In genomic region chr19:42402376-42403116, GRCh38 we compare ENCODE assay signal across 8 cellular contexts. TPM values are rescaled to one million over a fixed set of nuclear protein-coding genes. Genes with fewer than 3 reads are reported as not detected.
DNase-seq lines count a peak whose midpoint lies in the region; ATAC-seq, FAIRE-seq and TF ChIP-seq lines count a peak whose summit lies in the region.

No MANE protein-coding gene starts in this region.

- 0 out of 5 replicates have a peak, but pooled peaks of 1 of the 2 experiments have one; percentile 2 for TF ChIP-seq EP300 in A549 (IDR thresholded peaks at IDR 0.05)

- peak; percentile 13 for FAIRE-seq in A549 (lab: Jason Lieb, UNC)

- POLR2A ChIA-PET in A549 (lab: Yijun Ruan, JAX) (interaction anchor here (0.6 to 1.1 kb wide), 4 partner anchors 8 to 1206 kb away, joined by 3 to 7 read pairs (median 6); no protein-coding TSS in a partner anchor), HEK293 (lab: Yijun Ruan, JAX) (interaction anchor here (0.7 to 1.2 kb wide), 5 partner anchors 13 to 56 kb away, joined by 3 to 6 read pairs (median 4); no protein-coding TSS in a partner anchor)

- H3K27ac ChIP-seq in A549 (peak overlapping the region; percentile 72 to 84), HEK293 (ENCODE audit: extremely low read depth, low read depth, low read length) (peak overlapping the region; percentile 24; the same call in 1 of the 2 replicates), mesendoderm (ENCODE audit: low read depth, low read length) (no peak overlapping the region)

- DNase-seq in A549 (ENCODE audit: low read depth in 1 of 2, low spot score in 1 of 2) (no peak), astrocyte of the cerebellum (ENCODE audit: low read depth) (no peak), mesendoderm (no peak), amygdala (lab: John Stamatoyannopoulos, UW) (no peak), NCI-H187 (lab: John Stamatoyannopoulos, UW) (no peak), NCI-H2196 treated with DMSO at 0.1 percent for 48 hours (lab: John Stamatoyannopoulos, UW; ENCODE audit: unreplicated experiment) (no peak)

- H2BK5ac ChIP-seq in mesendoderm (ENCODE audit: low read length) = no peak overlapping the region

- H3K4me2 ChIP-seq in A549 = peak overlapping the region; percentile 94
- peak overlapping the region; percentile 90 for H3K4me2 ChIP-seq in mesendoderm (ENCODE audit: low read length)

- peaks cover 17% of the 10 kb centered on the region for H3K4me1 ChIP-seq in A549
- H3K4me1 ChIP-seq in HEK293 (ENCODE audit: control insufficient read depth, insufficient read depth, low read length) = peaks cover 12% of the 10 kb centered on the region
- H3K4me1 ChIP-seq in mesendoderm (ENCODE audit: control insufficient read depth, low read depth, low read length) = peaks cover 4% of the 10 kb centered on the region

- no peak overlapping the region for H4K8ac ChIP-seq in mesendoderm (ENCODE audit: low read depth, low read length)

- H3K56ac ChIP-seq in mesendoderm (ENCODE audit: low read length) = peak overlapping the region; percentile 96

- 89% methylated on average over 34 of the region's 34 CpGs for WGBS in A549 (ENCODE audit: missing lambda C conversion rate)
- no CpG with 5 or more reads among the region's 34 CpGs for WGBS in mesendoderm (ENCODE audit: extremely low coverage, insufficient coverage, low lambda C conversion rate)

- no peak for ATAC-seq in A549
- no peak for ATAC-seq in GM21825 (IDR thresholded peaks at IDR 0.05; ENCODE audit: unreplicated experiment)

- no peak overlapping the region for H3K4ac ChIP-seq in mesendoderm (ENCODE audit: low read depth, low read length)

- CTCF ChIA-PET in A549 (lab: Yijun Ruan, JAX) = interaction anchor here (1.0 to 17.1 kb wide), 15 partner anchors 10 to 293 kb away, joined by 3 to 302 read pairs (median 10); partner anchors contain the start of genes CNFN and POU2F2
- CTCF ChIA-PET in HEK293 (lab: Yijun Ruan, JAX) = interaction anchor here (0.7 to 3.4 kb wide), 6 partner anchors 8 to 294 kb away, joined by 3 to 33 read pairs (median 5); no protein-coding TSS in a partner anchor

- H3K4me3 ChIP-seq in A549 (peak overlapping the region; percentile 56), HEK293 (ENCODE audit: low read depth, low read length) (no peak overlapping the region), astrocyte of the cerebellum (ENCODE audit: low read depth, low read length) (peak overlapping the region; percentile 47), mesendoderm (ENCODE audit: low read length) (no peak overlapping the region)

- no peaks in the 10 kb centered on the region for H3K27me3 ChIP-seq in mesendoderm (ENCODE audit: insufficient read depth, low read length, poor library complexity)

- TF ChIP-seq CTCF in A549 (IDR thresholded peaks at IDR 0.05) (no peak), HEK293 (tag by site-specific recombination; IDR thresholded peaks at IDR 0.05) (no peak), astrocyte of the cerebellum (IDR thresholded peaks at IDR 0.05; ENCODE audit: low read depth, low read length, missing control alignments) (no peak)

- H3K36me3 ChIP-seq in HEK293 (ENCODE audit: control insufficient read depth in 2 of 2, insufficient read depth in 1 of 2, low read length in 2 of 2) = peaks cover 2 to 4% of the 10 kb centered on the region in 2 experiments; a peak in 2 of 3 replicates
- H3K36me3 ChIP-seq in mesendoderm (ENCODE audit: control insufficient read depth, insufficient read depth, low read length) = no peaks in the 10 kb centered on the region

- no peak for TF ChIP-seq POLR2A in A549 (IDR thresholded peaks at IDR 0.05; ENCODE audit: low read length)

- no peak overlapping the region for H2AK5ac ChIP-seq in mesendoderm (ENCODE audit: low read length)

- H3K9ac ChIP-seq in mesendoderm (ENCODE audit: low read length) = peak overlapping the region; percentile 88

- H4K5ac ChIP-seq in mesendoderm (ENCODE audit: low read length) = no peak overlapping the region

- peaks cover 4% of the 10 kb centered on the region for H3K79me1 ChIP-seq in mesendoderm (ENCODE audit: low read length)

- TF ChIP-seq RAD21 in A549 (conservative IDR thresholded peaks at IDR 0.05 in 1 of 2, IDR thresholded peaks at IDR 0.05 in 1 of 2) = no peak

- H3K9me3 ChIP-seq in A549 (no peaks in the 10 kb centered on the region), HEK293 (ENCODE audit: control insufficient read depth, insufficient read depth, low read depth, low read length) (no peaks in the 10 kb centered on the region)

- H2BK120ac ChIP-seq in mesendoderm (ENCODE audit: low read depth, low read length) = no peak overlapping the region

- in situ Hi-C loops in astrocyte of the cerebellum (cut with HindIII; ENCODE audit: low sequenced_read_pairs) = no loop called here

- H3K23ac ChIP-seq in mesendoderm (ENCODE audit: low read length) = peak overlapping the region; percentile 59

- no peak overlapping the region for H2BK15ac ChIP-seq in mesendoderm (replicated peaks; ENCODE audit: low read depth)

- no peaks in the 10 kb centered on the region for H3K79me2 ChIP-seq in mesendoderm (ENCODE audit: control insufficient read depth, insufficient read depth, low read length)

- no peak overlapping the region for H3K18ac ChIP-seq in mesendoderm (ENCODE audit: low read length)

TF ChIP-seq in A549, 52 proteins besides CTCF, POLR2A, EP300 and RAD21 (continues in another document):
- TF ChIP-seq RNF2 (IDR thresholded peaks at IDR 0.05; ENCODE audit: borderline replicate concordance, low read depth) = no peak
- no peak for TF ChIP-seq HMGXB4 (CRISPR knock-in tag; IDR thresholded peaks at IDR 0.05; ENCODE audit: borderline replicate concordance)

TF ChIP-seq in HEK293, 187 proteins besides CTCF, POLR2A, EP300 and RAD21:
- TF ChIP-seq SCRT2 (tag by site-specific recombination; IDR thresholded peaks at IDR 0.05) = 0 out of 2 replicates have a peak, but pooled peaks have one; percentile 16
- no peak for TF ChIP-seq ZNF26 (tag by site-specific recombination; IDR thresholded peaks at IDR 0.05)

RNA-seq across cellular contexts. Expression of gene CNFN, which starts 12.4 kb away (rescaled TPM):
- polyA plus RNA-seq in A549 (2011; rRNA removed) = 5.1 and 11.9 TPM in 2 replicates
- polyA plus RNA-seq in A549 (2012; cell fraction: cytosol; rRNA removed) = 39.9 and 41.0 TPM in 2 replicates
- polyA plus RNA-seq in A549 (2012; cell fraction: nucleus; rRNA removed) = 23.1 and 33.3 TPM in 2 replicates
- polyA plus RNA-seq in A549 (2017; fragmentation: RNase III; extraction: RNeasy Plus Mini Kit Qiagen cat#74134 plus additional on column Dnase treatment) = 33.2 to 44.6 TPM (median 33.6 TPM) in 3 replicates
- polyA minus RNA-seq in A549 (2011; rRNA and poly(A)+ RNA removed) = 1.4 and 5.2 TPM in 2 replicates
- polyA plus RNA-seq in mesendoderm (2013, experiment 1 of 2) = 17.8 TPM
- polyA plus RNA-seq in mesendoderm (2013, experiment 2 of 2) = 17.0 TPM

RNA-seq across cellular contexts. Expression of gene LIPE, which starts 24.6 kb away (rescaled TPM):
- 1.6 and 2.6 TPM in 2 replicates for polyA plus RNA-seq in A549 (2011; rRNA removed)
- 4.3 and 6.6 TPM in 2 replicates for polyA plus RNA-seq in A549 (2012; cell fraction: cytosol; rRNA removed)
- 8.5 and 10.1 TPM in 2 replicates for polyA plus RNA-seq in A549 (2012; cell fraction: nucleus; rRNA removed)
- 2.5 to 3.2 TPM (median 2.7 TPM) in 3 replicates for polyA plus RNA-seq in A549 (2017; fragmentation: RNase III; extraction: RNeasy Plus Mini Kit Qiagen cat#74134 plus additional on column Dnase treatment)
- polyA minus RNA-seq in A549 (2011; rRNA and poly(A)+ RNA removed) = 2.3 and 3.4 TPM in 2 replicates
- polyA plus RNA-seq in mesendoderm (2013, experiment 1 of 2) = 3.5 TPM
- 3.5 TPM for polyA plus RNA-seq in mesendoderm (2013, experiment 2 of 2)

RNA-seq across cellular contexts. Expression of gene CXCL17, which starts 40.2 kb away (rescaled TPM):
- polyA plus RNA-seq in A549 (2011; rRNA removed) (0.13 and 0.14 TPM in 2 replicates), A549 (2017; fragmentation: RNase III; extraction: RNeasy Plus Mini Kit Qiagen cat#74134 plus additional on column Dnase treatment) (not detected in 3 replicates)
- 0.08 and 0.09 TPM in 2 replicates for polyA plus RNA-seq in A549 (2012; cell fraction: cytosol; rRNA removed)
- polyA plus RNA-seq in A549 (2012; cell fraction: nucleus; rRNA removed) = not detected in 2 replicates
- not detected in 2 replicates for polyA minus RNA-seq in A549 (2011; rRNA and poly(A)+ RNA removed)
- polyA plus RNA-seq in mesendoderm (2013, experiment 1 of 2) = 0.08 TPM
- 0.06 TPM for polyA plus RNA-seq in mesendoderm (2013, experiment 2 of 2)

Comparison
In these comparisons a context has a peak if more than half of its experiments do, and no peak if none do; other contexts are left out.
1. H3K4me3 ChIP-seq: peak in A549 (single experiment) and astrocyte of the cerebellum (single experiment); none in HEK293 (single experiment) and mesendoderm (single experiment).